ENCODE assay signal across 8 cellular contexts in the genomic region with DNA sequence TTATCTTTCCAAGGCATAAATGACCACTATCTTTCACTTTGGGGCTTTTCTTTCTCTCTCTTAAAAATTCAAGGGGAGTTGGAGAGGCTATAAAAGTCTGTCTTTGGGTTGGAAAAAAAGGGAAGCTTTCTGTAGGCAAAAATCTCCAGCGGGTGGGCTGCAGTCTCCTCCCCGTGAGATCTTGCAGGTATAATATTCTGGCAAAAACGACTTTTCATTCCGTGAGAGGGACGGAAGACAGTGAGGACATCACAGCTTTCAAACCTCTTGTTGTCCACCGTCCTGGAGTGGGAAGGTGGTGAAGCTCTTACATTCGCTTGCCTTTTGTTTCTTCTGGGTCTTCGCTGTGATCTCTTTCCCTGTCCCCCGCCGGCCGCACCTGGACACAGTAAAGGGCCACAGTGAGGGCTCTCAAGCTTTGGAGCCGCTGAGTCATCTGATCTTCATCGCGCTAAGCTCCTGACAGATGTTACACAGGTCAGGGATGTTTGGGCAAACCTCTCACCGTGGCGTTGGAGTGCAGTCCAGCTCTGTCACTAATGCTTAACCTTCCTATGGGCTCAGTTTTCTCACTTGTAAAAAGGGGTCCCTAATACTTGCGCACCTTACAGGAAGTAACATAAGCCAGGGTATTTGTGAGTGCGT.
DNase-seq lines count a peak whose midpoint lies in the region; TF ChIP-seq lines count a peak whose summit lies in the region.

No MANE protein-coding gene starts in this region.

- TF ChIP-seq POLR2A in stomach (IDR thresholded peaks at IDR 0.05) = no peak

- intact Hi-C loops in stomach (cut with DNase I; ENCODE audit: low total_unique reads) = no loop called here

- H3K27ac ChIP-seq in iPS-18a (ENCODE audit: low read length) (no peak overlapping the region), stomach (peak overlapping the region in 4 of 5 donors; percentile 51 to 79 (median 78))

- TF ChIP-seq EP300 in stomach (IDR thresholded peaks at IDR 0.05) = no peak

- peaks cover 27% of the 10 kb centered on the region for H3K27me3 ChIP-seq in iPS-18a (ENCODE audit: control insufficient read depth, insufficient read depth, low read length)
- no peaks in the 10 kb centered on the region for H3K27me3 ChIP-seq in stomach

- WGBS in stomach, 5 donors = 65 to 75% (median 71%) methylated on average over 18 of the region's 18 CpGs

- H3K36me3 ChIP-seq in iPS-18a (ENCODE audit: control insufficient read depth, low read depth, low read length) (no peaks in the 10 kb centered on the region), stomach (no peaks in the 10 kb centered on the region)

- H3K9ac ChIP-seq in iPS-18a (ENCODE audit: low read length) = no peak overlapping the region

- H3K9me3 ChIP-seq in iPS-18a (ENCODE audit: control insufficient read depth, low read depth, low read length) = no peaks in the 10 kb centered on the region
- no peaks in the 10 kb centered on the region for H3K9me3 ChIP-seq in stomach

- H3K4me1 ChIP-seq in iPS-18a (ENCODE audit: control insufficient read depth, low read depth, low read length) (peaks cover 6% of the 10 kb centered on the region), stomach (peaks cover 0 to 16% (median 10%) of the 10 kb centered on the region in 4 donors)

- peak overlapping the region; percentile 54 for H3K4me3 ChIP-seq in iPS-18a (ENCODE audit: low read length)
- H3K4me3 ChIP-seq in stomach = peak overlapping the region; percentile 58 to 70 (median 58)

- TF ChIP-seq CTCF in stomach (IDR thresholded peaks at IDR 0.05) = no peak

- DNase-seq in NCI-H524 (lab: John Stamatoyannopoulos, UW) (peak; percentile 49 to 72), NCI-H524 treated with DMSO at 0.1 percent for 48 hours (lab: John Stamatoyannopoulos, UW) (no peak), stomach (no peak), OCI-M1 (lab: John Stamatoyannopoulos, UW) (no peak), dedifferentiated amniotic fluid mesenchymal stem cell (ENCODE audit: extremely low spot score) (no peak), retina (no peak)
- peak; percentile 52 for DNase-seq in activated CD8-positive, alpha-beta memory T cell treated with anti-CD3 and anti-CD28 coated beads, Interleukin-2, amount 50 U/mL, for 48 hours

Comparison
In these comparisons a context has a peak if more than half of its experiments do, and no peak if none do; other contexts are left out.
1. DNase-seq: peak in NCI-H524 (2 of 2) and activated CD8-positive, alpha-beta memory T cell treated with anti-CD3 and anti-CD28 coated beads, Interleukin-2, amount 50 U/mL, for 48 hours (single experiment); none in NCI-H524 treated with DMSO at 0.1 percent for 48 hours (single experiment), stomach (single experiment), OCI-M1 (single experiment), dedifferentiated amniotic fluid mesenchymal stem cell (single experiment) and retina (single experiment).